In genomic region chr22:36271231-36271630, GRCh38 we compare ENCODE assay signal across 6 cellular contexts. TPM values are rescaled to one million over a fixed set of nuclear protein-coding genes. Genes with fewer than 3 reads are reported as not detected.
DNase-seq lines count a peak whose midpoint lies in the region; TF ChIP-seq lines count a peak whose summit lies in the region.
"Not testable (repeated sequence)": the region's sequence is repeated elsewhere in the genome, so short reads cannot be mapped to it uniquely, and the experiment has no call there.
"Had no signal": no experiment of that assay in that cellular context is flagged by ENCODE, and none has a peak within 500 bp of the region (broad histone marks: within the 10 kb centered on the region; RNA-seq: fewer than 3 reads in every experiment).

No MANE protein-coding gene starts in this region.

- not testable (repeated sequence) for H3K27ac ChIP-seq in neural progenitor cell
- H3K27ac ChIP-seq in trophoblast cell (ENCODE audit: low read depth, low read length), result peak overlapping the region; percentile 50

- peak overlapping the region; percentile 82 for H2AFZ ChIP-seq in neural progenitor cell (replicated peaks)
- not testable (repeated sequence) for H2AFZ ChIP-seq in trophoblast cell (ENCODE audit: insufficient read depth, low read length, poor library complexity)

- H3K4me3 ChIP-seq in neural progenitor cell; trophoblast cell (ENCODE audit: low read depth, low read length): not testable (repeated sequence)

- H3K9ac ChIP-seq in neural progenitor cell, result not testable (repeated sequence)
- peak overlapping the region; percentile 34 for H3K9ac ChIP-seq in trophoblast cell (ENCODE audit: low read length)

- not testable (repeated sequence) for H3K23ac ChIP-seq in trophoblast cell (ENCODE audit: low read length)

- not testable (repeated sequence) for H3K4me1 ChIP-seq in neural progenitor cell; trophoblast cell (ENCODE audit: control insufficient read depth in 1 of 2, insufficient read depth in 2 of 2, low read length in 2 of 2)

- WGBS in trophoblast cell (ENCODE audit: extremely low coverage, insufficient coverage, insufficient read length), result no CpG with 5 or more reads among the region's 7 CpGs

- not testable (repeated sequence) for H3K27me3 Mint-ChIP-seq in activated T-cell treated with anti-CD3 and anti-CD28 coated beads, Interleukin-2, amount 50 U/mL, for 24 hours; chondrocyte (ENCODE audit: low read depth); neural progenitor cell (ENCODE audit: insufficient read depth, low read depth); progenitor cell of endocrine pancreas

- not testable (repeated sequence) for H3K4ac ChIP-seq in trophoblast cell (ENCODE audit: low read depth, low read length)

- not testable (repeated sequence) for TF ChIP-seq CTCF in chondrocyte (IDR thresholded peaks at IDR 0.05); neural progenitor cell (IDR thresholded peaks at IDR 0.05); progenitor cell of endocrine pancreas (IDR thresholded peaks at IDR 0.05; ENCODE audit: unreplicated experiment)

- H3K18ac ChIP-seq in trophoblast cell (ENCODE audit: low read length), result peak overlapping the region; percentile 11

- H4K12ac ChIP-seq in trophoblast cell (ENCODE audit: low read depth, low read length), result not testable (repeated sequence)

- H3K4me1 Mint-ChIP-seq in activated T-cell treated with anti-CD3 and anti-CD28 coated beads, Interleukin-2, amount 50 U/mL, for 24 hours (ENCODE audit: low read depth), result peaks cover 12% of the 10 kb centered on the region
- H3K4me1 Mint-ChIP-seq in chondrocyte (ENCODE audit: low read depth); neural progenitor cell; progenitor cell of endocrine pancreas (ENCODE audit: low read depth): not testable (repeated sequence)

- not testable (repeated sequence) for H2AK5ac ChIP-seq in trophoblast cell (ENCODE audit: low read length)

- not testable (repeated sequence) for H2BK12ac ChIP-seq in trophoblast cell (ENCODE audit: low read length)

- not testable (repeated sequence) for H3K9me3 Mint-ChIP-seq in activated T-cell treated with anti-CD3 and anti-CD28 coated beads, Interleukin-2, amount 50 U/mL, for 24 hours; chondrocyte (ENCODE audit: low read depth); neural progenitor cell; progenitor cell of endocrine pancreas (ENCODE audit: low read depth)

- peaks cover 21% of the 10 kb centered on the region for H3K36me3 Mint-ChIP-seq in activated T-cell treated with anti-CD3 and anti-CD28 coated beads, Interleukin-2, amount 50 U/mL, for 24 hours (ENCODE audit: low read depth)
- H3K36me3 Mint-ChIP-seq in chondrocyte (ENCODE audit: low read depth); neural progenitor cell; progenitor cell of endocrine pancreas (ENCODE audit: insufficient read depth): not testable (repeated sequence)

- not testable (repeated sequence) for H3K36me3 ChIP-seq in neural progenitor cell; trophoblast cell (ENCODE audit: control insufficient read depth in 1 of 2, insufficient read depth in 2 of 2, low read length in 2 of 2)

- not testable (repeated sequence) for H3K4me2 ChIP-seq in neural progenitor cell; trophoblast cell (ENCODE audit: low read length)

- H3K79me2 ChIP-seq in neural progenitor cell (ENCODE audit: low read depth); trophoblast cell (ENCODE audit: control insufficient read depth, insufficient read depth, low read length, poor library complexity): not testable (repeated sequence)

- H3K79me1 ChIP-seq in trophoblast cell (ENCODE audit: low read length), result not testable (repeated sequence)

- peak overlapping the region; percentile 2 for H2BK120ac ChIP-seq in trophoblast cell (ENCODE audit: insufficient read depth, low read length, poor library complexity)

- not testable (repeated sequence) for H3K4me3 Mint-ChIP-seq in activated T-cell treated with anti-CD3 and anti-CD28 coated beads, Interleukin-2, amount 50 U/mL, for 24 hours; chondrocyte (ENCODE audit: unreplicated experiment); neural progenitor cell; progenitor cell of endocrine pancreas (ENCODE audit: low read depth)

- H3K9me3 ChIP-seq in neural progenitor cell (ENCODE audit: low read depth); trophoblast cell (ENCODE audit: insufficient read depth, low read depth, low read length): not testable (repeated sequence)

- H4K20me1 ChIP-seq in neural progenitor cell (ENCODE audit: low read depth), result not testable (repeated sequence)

- H4K8ac ChIP-seq in trophoblast cell (ENCODE audit: low read depth, low read length), result not testable (repeated sequence)

- H4K91ac ChIP-seq in trophoblast cell (ENCODE audit: low read depth, low read length), result peak overlapping the region; percentile 30

- H3K27ac Mint-ChIP-seq in activated T-cell treated with anti-CD3 and anti-CD28 coated beads, Interleukin-2, amount 50 U/mL, for 24 hours, result peak overlapping the region; percentile 57
- H3K27ac Mint-ChIP-seq in chondrocyte (ENCODE audit: unreplicated experiment) (peak overlapping the region; percentile 35), neural progenitor cell (peak overlapping the region; percentile 33), progenitor cell of endocrine pancreas (peak overlapping the region; percentile 10)

- not testable (repeated sequence) for H3K27me3 ChIP-seq in neural progenitor cell; trophoblast cell (ENCODE audit: insufficient read depth, low read length)

- not testable (repeated sequence) for H3F3A ChIP-seq in neural progenitor cell (ENCODE audit: low read depth)

- DNase-seq in activated T-cell treated with anti-CD3 and anti-CD28 coated beads, Interleukin-2, amount 50 U/mL, for 24 hours; neural progenitor cell (ENCODE audit: low spot score); trophoblast cell; progenitor cell of endocrine pancreas (ENCODE audit: low spot score, unreplicated experiment): not testable (repeated sequence)
- DNase-seq in chondrocyte (ENCODE audit: low spot score), result peak; percentile 52

- H2BK5ac ChIP-seq in trophoblast cell (ENCODE audit: low read depth, low read length, poor library complexity), result not testable (repeated sequence)

- H3K14ac ChIP-seq in trophoblast cell (ENCODE audit: low read length), result not testable (repeated sequence)

RNA-seq across cellular contexts. Expression of gene APOL1, which starts 18.3 kb away (rescaled TPM):
- total RNA-seq in chondrocyte (16.7 to 38.4 TPM (median 16.9 TPM) in 3 replicates), neural progenitor cell (ENCODE audit: low replicate concordance) (not detected in 2 replicates), progenitor cell of endocrine pancreas (0.12 TPM in 1 of 2 replicates, not detected in the other)
- polyA plus RNA-seq in trophoblast cell (2013), result 0.03 and 0.04 TPM in 2 replicates
- total RNA-seq: G401 had no signal

RNA-seq across cellular contexts. Expression of gene APOL2, which starts 31.9 kb away (rescaled TPM):
- 58.7 to 84.1 TPM (median 83.8 TPM) in 3 replicates for total RNA-seq in chondrocyte
- 10.9 and 12.8 TPM in 2 replicates for total RNA-seq in neural progenitor cell (ENCODE audit: low replicate concordance)
- polyA plus RNA-seq in trophoblast cell (2013), result 5.7 and 6.0 TPM in 2 replicates
- 18.8 and 19.3 TPM in 2 replicates for total RNA-seq in progenitor cell of endocrine pancreas

Comparison
In these comparisons a context has a peak if more than half of its experiments do, and no peak if none do; other contexts are left out.
1. RNA of gene APOL1, which starts 18.3 kb away (total RNA-seq): 16.7 to 38.4 TPM in chondrocyte; 0.12 TPM in progenitor cell of endocrine pancreas and not detected in neural progenitor cell; every median in the first group is over 10 times any median in the second.
2. Peak in every context shown above with its lines, with median percentiles within 50 percentile points of each other: H3K27ac Mint-ChIP-seq.